23 cellular contexts compared by ENCODE assay signal in the genomic region with DNA sequence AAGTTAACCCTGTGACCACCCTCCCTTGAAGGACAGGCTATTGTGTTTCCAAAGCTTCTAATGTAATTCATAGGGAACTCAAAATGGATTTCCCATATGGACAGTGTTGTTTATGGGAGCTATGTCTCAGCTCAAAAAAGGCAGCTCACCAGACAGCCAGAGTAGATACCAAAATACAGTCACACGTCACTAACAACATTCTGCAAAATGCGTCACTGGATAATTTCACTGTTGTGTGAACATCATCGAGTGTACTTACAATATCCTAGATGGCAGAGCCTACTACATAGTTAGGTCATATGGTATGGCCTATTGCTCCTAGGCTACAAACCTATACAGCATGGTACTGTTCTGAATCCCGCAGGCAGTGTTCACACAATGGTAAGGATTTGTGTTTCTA.
DNase-seq lines count a peak whose midpoint lies in the region; ATAC-seq, FAIRE-seq and TF ChIP-seq lines count a peak whose summit lies in the region.
"Had no signal": no experiment of that assay in that cellular context is flagged by ENCODE, and none has a peak within 500 bp of the region (broad histone marks: within the 10 kb centered on the region; RNA-seq: fewer than 3 reads in every experiment).

No MANE protein-coding gene starts in this region.

- H3K27me3 ChIP-seq in mesenchymal stem cell (ENCODE audit: control insufficient read depth in 1 of 2, insufficient read depth in 1 of 2, low read length in 2 of 2) = no peaks in the 10 kb centered on the region
- H3K27me3 ChIP-seq: BLaER1 treated with 17β-estradiol and CSF1 and Interleukin-3, amounts not matched to agents 10 nM and 100 nM had no signal

- H3K9me3 Mint-ChIP-seq in Calu3 (ENCODE audit: low read depth, unreplicated experiment) = peaks cover 2% of the 10 kb centered on the region

- peak overlapping the region; percentile 12 for H3K27ac ChIP-seq in mesenchymal stem cell (ENCODE audit: low read length, poor library complexity, severe bottlenecking)
- H3K27ac ChIP-seq: 22Rv1; BLaER1 treated with 17β-estradiol and CSF1 and Interleukin-3, amounts not matched to agents 10 nM and 100 nM; C4-2B had no signal

- H3K4me1 ChIP-seq in mesenchymal stem cell (ENCODE audit: control insufficient read depth, insufficient read depth, low read depth, low read length) = peaks cover 13% of the 10 kb centered on the region

- TSS peak; percentile 18 for BruUV-seq in Calu3 (replicated peaks; lab: Mats Ljungman, UMichigan)

- H3K23ac ChIP-seq in mesenchymal stem cell (ENCODE audit: low read length in 2 of 2) = no peak overlapping the region

- H2AK5ac ChIP-seq in mesenchymal stem cell (ENCODE audit: low read length, severe bottlenecking) = peak overlapping the region; percentile 28

- H2BK12ac ChIP-seq in mesenchymal stem cell (ENCODE audit: low read length in 2 of 2) = no peak overlapping the region

- intact Hi-C loops in Calu3 (cut with micrococcal nuclease; ENCODE audit: unreplicated experiment) = no loop called here

- H3K36me3 ChIP-seq in mesenchymal stem cell (ENCODE audit: control insufficient read depth in 1 of 2, insufficient read depth in 2 of 2, low read depth in 1 of 2, low read length in 2 of 2) = peaks cover 13 to 15% of the 10 kb centered on the region in 2 experiments

- H3K4me3 Mint-ChIP-seq in Calu3 (ENCODE audit: low read depth, unreplicated experiment) = no peak overlapping the region
- H3K4me3 Mint-ChIP-seq: B cell; CD4-positive, alpha-beta T cell; CD8-positive, alpha-beta T cell had no signal

- H3K79me1 ChIP-seq in mesenchymal stem cell (replicated peaks; ENCODE audit: low read length, poor library complexity, severe bottlenecking) = peaks cover 2% of the 10 kb centered on the region

- H3K27me3 Mint-ChIP-seq in Calu3 (ENCODE audit: unreplicated experiment) = no peaks in the 10 kb centered on the region
- H3K27me3 Mint-ChIP-seq: B cell had no signal

- CTCF ChIA-PET in Calu3 (lab: Charles Lee) = no interaction called here

- no peak overlapping the region for H4K8ac ChIP-seq in mesenchymal stem cell (ENCODE audit: low read length)

- peak; percentile 44 for FAIRE-seq in urothelium cell line (lab: Jason Lieb, UNC)
- FAIRE-seq: A549, GM12878, GM12892, GM18507 had no signal

- no peak overlapping the region for H2BK15ac ChIP-seq in mesenchymal stem cell (ENCODE audit: low read depth, poor library complexity, severe bottlenecking)

- H3K4me2 ChIP-seq in mesenchymal stem cell (ENCODE audit: low read length, poor library complexity, severe bottlenecking) = no peak overlapping the region
- H3K4me2 ChIP-seq: A549; BLaER1 treated with 17β-estradiol and CSF1 and Interleukin-3, amounts not matched to agents 10 nM and 100 nM had no signal

- no peak for TF ChIP-seq CTCF in Calu3 (IDR thresholded peaks at IDR 0.05; ENCODE audit: unreplicated experiment)

- ATAC-seq in HG02678 (IDR thresholded peaks at IDR 0.05; ENCODE audit: unreplicated experiment) = no peak
- ATAC-seq: CD8-positive, alpha-beta T cell; GM12878 had no signal

- H3K36me3 Mint-ChIP-seq in Calu3 (ENCODE audit: insufficient read depth, unreplicated experiment) = peaks cover 32% of the 10 kb centered on the region

- H3K9ac ChIP-seq in mesenchymal stem cell (ENCODE audit: low read length) = no peak overlapping the region
- H3K9ac ChIP-seq: BLaER1 treated with 17β-estradiol and CSF1 and Interleukin-3, amounts not matched to agents 10 nM and 100 nM had no signal

- no peak overlapping the region for H3K18ac ChIP-seq in mesenchymal stem cell (ENCODE audit: low read depth in 1 of 2, low read length in 2 of 2)

- no peak overlapping the region for H4K91ac ChIP-seq in mesenchymal stem cell (ENCODE audit: low read length)

- H3K4me3 ChIP-seq in mesenchymal stem cell (ENCODE audit: insufficient read depth in 1 of 2, low read depth in 1 of 2, low read length in 2 of 2) = no peak overlapping the region
- H3K4me3 ChIP-seq: A549; BLaER1 treated with 17β-estradiol and CSF1 and Interleukin-3, amounts not matched to agents 10 nM and 100 nM; GM12878 had no signal

- H3K9me3 ChIP-seq in mesenchymal stem cell (ENCODE audit: control insufficient read depth, low read length) = peaks cover 3% of the 10 kb centered on the region
- H3K9me3 ChIP-seq: Caco-2 had no signal

- WGBS in mesenchymal stem cell = 100% methylated on average over 4 of the region's 4 CpGs

- H2AFZ ChIP-seq in mesenchymal stem cell (ENCODE audit: low read depth, low read length) = no peak overlapping the region

- no peak overlapping the region for H3K14ac ChIP-seq in mesenchymal stem cell (ENCODE audit: low read length in 2 of 2)

- no peak overlapping the region for H2BK120ac ChIP-seq in mesenchymal stem cell (ENCODE audit: low read depth, low read length)

- no peak overlapping the region for H2BK5ac ChIP-seq in mesenchymal stem cell (ENCODE audit: low read depth, low read length, poor library complexity, severe bottlenecking)

- DNase-seq in Calu3 (no peak), mesenchymal stem cell (no peak), urothelium cell line (ENCODE audit: low spot score) (no peak), SKM-1 (lab: John Stamatoyannopoulos, UW; ENCODE audit: unreplicated experiment) (no peak)
- DNase-seq: AML-193; Caco-2; CD4-positive, alpha-beta T cell; CD8-positive, alpha-beta T cell; DMS 273 treated with DMSO at 0.1 percent for 48 hours; DMS153; DMS53; DND-41; EL; GDM1 had no signal

- no peak overlapping the region for H3K27ac Mint-ChIP-seq in Calu3 (ENCODE audit: unreplicated experiment)
- H3K27ac Mint-ChIP-seq: B cell; CD4-positive, alpha-beta T cell; CD8-positive, alpha-beta T cell had no signal

- H3K4me1 Mint-ChIP-seq in Calu3 (ENCODE audit: low read depth, unreplicated experiment) = peaks cover 3% of the 10 kb centered on the region

- no peak overlapping the region for H3K4ac ChIP-seq in mesenchymal stem cell (ENCODE audit: low read depth in 1 of 2, low read length in 2 of 2)
